Comparison of ENCODE assay signal across 8 cellular contexts in the genomic region with DNA sequence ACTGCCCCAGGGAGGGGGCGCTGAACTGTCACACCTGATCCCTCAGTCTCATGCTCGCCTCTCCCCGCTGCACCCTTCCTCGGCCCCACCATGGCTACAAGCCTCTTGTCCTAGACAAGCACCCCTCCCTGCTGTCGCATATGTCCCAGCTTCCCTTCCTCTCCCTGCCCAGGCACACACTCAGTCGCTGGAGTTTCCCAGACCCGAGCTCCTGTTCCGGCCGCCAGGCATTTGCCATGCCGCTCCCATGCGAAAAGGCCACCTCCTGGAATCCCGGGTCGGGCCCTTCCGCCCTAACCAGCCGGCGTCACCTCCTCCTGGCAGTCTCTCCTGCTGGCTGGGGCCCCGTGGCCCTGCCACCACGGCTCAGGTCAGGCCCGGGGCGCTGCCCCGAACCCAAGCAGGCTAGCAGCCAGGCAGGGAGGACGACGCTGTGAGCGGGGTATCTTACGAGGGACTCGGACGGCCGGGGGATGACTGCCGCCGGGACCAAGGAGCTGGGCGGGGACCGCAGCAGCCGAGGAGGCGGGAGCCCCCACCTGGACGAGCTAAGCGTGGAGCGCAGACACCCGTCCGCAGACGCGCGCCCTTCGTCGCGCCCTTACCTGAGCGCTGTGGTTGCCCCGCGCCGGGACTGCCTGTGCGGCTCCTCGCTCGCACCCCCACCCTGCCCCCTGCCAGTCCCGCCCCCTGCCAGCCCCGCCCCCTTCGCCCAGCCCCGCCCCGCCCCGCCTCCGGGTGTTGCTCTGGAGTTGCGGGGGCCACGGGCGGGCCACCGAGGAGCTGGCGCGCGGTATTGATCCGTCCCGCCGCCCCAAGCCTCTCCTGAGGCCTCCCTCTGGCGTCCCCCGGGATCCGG. TPM values are rescaled to one million over a fixed set of nuclear protein-coding genes. Genes with fewer than 3 reads are reported as not detected.
DNase-seq lines count a peak whose midpoint lies in the region; ATAC-seq and TF ChIP-seq lines count a peak whose summit lies in the region.

A gene with protein sequence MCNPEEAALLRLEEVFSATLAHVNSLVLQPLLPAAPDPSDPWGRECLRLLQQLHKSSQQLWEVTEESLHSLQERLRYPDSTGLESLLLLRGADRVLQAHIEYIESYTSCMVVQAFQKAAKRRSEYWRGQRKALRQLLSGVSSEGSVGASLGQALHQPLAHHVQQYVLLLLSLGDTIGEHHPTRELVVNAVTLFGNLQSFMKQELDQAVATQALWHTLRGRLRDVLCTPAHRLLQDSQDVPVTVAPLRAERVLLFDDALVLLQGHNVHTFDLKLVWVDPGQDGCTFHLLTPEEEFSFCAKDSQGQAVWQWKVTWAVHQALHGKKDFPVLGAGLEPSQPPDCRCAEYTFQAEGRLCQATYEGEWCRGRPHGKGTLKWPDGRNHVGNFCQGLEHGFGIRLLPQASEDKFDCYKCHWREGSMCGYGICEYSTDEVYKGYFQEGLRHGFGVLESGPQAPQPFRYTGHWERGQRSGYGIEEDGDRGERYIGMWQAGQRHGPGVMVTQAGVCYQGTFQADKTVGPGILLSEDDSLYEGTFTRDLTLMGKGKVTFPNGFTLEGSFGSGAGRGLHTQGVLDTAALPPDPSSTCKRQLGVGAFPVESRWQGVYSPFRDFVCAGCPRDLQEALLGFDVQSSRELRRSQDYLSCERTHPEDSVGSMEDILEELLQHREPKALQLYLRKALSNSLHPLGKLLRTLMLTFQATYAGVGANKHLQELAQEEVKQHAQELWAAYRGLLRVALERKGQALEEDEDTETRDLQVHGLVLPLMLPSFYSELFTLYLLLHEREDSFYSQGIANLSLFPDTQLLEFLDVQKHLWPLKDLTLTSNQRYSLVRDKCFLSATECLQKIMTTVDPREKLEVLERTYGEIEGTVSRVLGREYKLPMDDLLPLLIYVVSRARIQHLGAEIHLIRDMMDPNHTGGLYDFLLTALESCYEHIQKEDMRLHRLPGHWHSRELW (minus strand): TSS at position 642 of the 859 bp plus-strand sequence. CDS start 4,239 bp downstream, outside the sequence.

- no peak for TF ChIP-seq CTCF in epithelial cell of esophagus (IDR thresholded peaks at IDR 0.05; ENCODE audit: insufficient read depth, low read depth, low read length, missing control alignments)

- DNase-seq in Caki2 (ENCODE audit: low read depth) (peak; percentile 58), M059J (ENCODE audit: low read depth) (peak; percentile 59), activated T-cell treated with anti-CD3 and anti-CD28 coated beads for 1 hour (ENCODE audit: low read depth) (peak; percentile 61), epithelial cell of esophagus (ENCODE audit: low read depth) (peak; percentile 82), naive B cell (peak; percentile 56), mesenteric fat pad (ENCODE audit: low spot score) (no peak), HCEC 1CT (no peak)
- peak; percentile 73 for DNase-seq in stimulated activated naive CD4-positive, alpha-beta T cell treated with Interleukin-2 at 50 U/mL for 16 hours (lab: John Stamatoyannopoulos, UW)

- H3K4me1 Mint-ChIP-seq in naive B cell = peaks cover 23 to 40% (median 27%) of the 10 kb centered on the region in 3 donors

- H3K4me3 Mint-ChIP-seq in naive B cell = peak within 1 kb of the TSS; percentile 71 to 91 (median 84)

- H3K36me3 Mint-ChIP-seq in naive B cell = no peaks in the 10 kb centered on the region

- peak; percentile 74 to 76 for ATAC-seq in naive B cell (ENCODE audit: low read depth in 2 of 2)

- peak within 1 kb of the TSS; percentile 96 for H3K4me3 ChIP-seq in epithelial cell of esophagus (ENCODE audit: low read length)

- H3K27ac Mint-ChIP-seq in naive B cell = peak within 1 kb of the TSS in 5 of 6 donors; percentile 38 to 80 (median 77)

- H3K27me3 Mint-ChIP-seq in naive B cell = peaks cover 4 to 38% (median 37%) of the 10 kb centered on the region in 3 donors

- H3K9me3 Mint-ChIP-seq in naive B cell = no peaks in the 10 kb centered on the region

- in situ Hi-C loops in Caki2 (cut with HindIII; ENCODE audit: low pct_unique_long_range_greater_than_20kb, low sequenced_read_pairs) = no loop called here

RNA-seq across cellular contexts. Expression of the gene that starts here (rescaled TPM):
- total RNA-seq in Caki2 (2014; rRNA removed; shearing (Covaris generic); ENCODE audit: low replicate concordance) = 2.1 and 3.9 TPM in 2 replicates
- 2.5 and 3.6 TPM in 2 replicates for total RNA-seq in M059J (2014; rRNA removed; shearing (Covaris generic))
- not detected for polyA plus RNA-seq in naive B cell (ENCODE audit: low read depth in 6 of 6)
- total RNA-seq in mesenteric fat pad = 8.4 TPM

Comparison
In these comparisons a context has a peak if more than half of its experiments do, and no peak if none do; other contexts are left out.
1. Peak in DNase-seq and ATAC-seq in naive B cell; RNA of the gene not detected or under 1 TPM.
2. DNase-seq: peak in Caki2 (single experiment), M059J (single experiment), activated T-cell treated with anti-CD3 and anti-CD28 coated beads for 1 hour (single experiment), epithelial cell of esophagus (single experiment) and stimulated activated naive CD4-positive, alpha-beta T cell treated with Interleukin-2 at 50 U/mL for 16 hours (single experiment); none in mesenteric fat pad (single experiment) and HCEC 1CT (single experiment).